8 cellular contexts compared by ENCODE assay signal in genomic region chr19:45092747-45093678, GRCh38. TPM values are rescaled to one million over a fixed set of nuclear protein-coding genes. Genes with fewer than 3 reads are reported as not detected.
DNase-seq lines count a peak whose midpoint lies in the region; ATAC-seq and TF ChIP-seq lines count a peak whose summit lies in the region.

TSS of gene PPP1R37 (plus strand) at chr19:45093179. CDS start at chr19:45093326, 147 bp downstream.

- in situ Hi-C loops in T47D (cut with HindIII; ENCODE audit: low pct_unique_long_range_greater_than_20kb, low sequenced_read_pairs), result no loop called here

- peak; percentile 50 for TF ChIP-seq CTCF in VCaP (conservative IDR thresholded peaks at IDR 0.05)

- H3K27me3 ChIP-seq in iPS-20b (ENCODE audit: insufficient read depth, low read length) (no peaks in the 10 kb centered on the region), skeletal muscle tissue (ENCODE audit: control insufficient read depth in 3 of 3, insufficient read depth in 3 of 3, low read length in 3 of 3) (no peaks in the 10 kb centered on the region)

- DNase-seq in A172 (ENCODE audit: low spot score) (peak; percentile 80), NCI-H2227 (lab: John Stamatoyannopoulos, UW; ENCODE audit: unreplicated experiment) (peak; percentile 96), T47D (ENCODE audit: low read depth in 1 of 2, low spot score in 1 of 2) (peak; percentile 86 to 98)

- ATAC-seq in HG03108 (IDR thresholded peaks at IDR 0.05; ENCODE audit: unreplicated experiment), result peak; percentile 47

- H3K27ac ChIP-seq in VCaP, result peak within 1 kb of the TSS; percentile 98
- H3K27ac ChIP-seq in iPS-20b (ENCODE audit: low read length), result peak within 1 kb of the TSS; percentile 97
- H3K27ac ChIP-seq in skeletal muscle tissue (ENCODE audit: low read depth, low read length), result peak within 1 kb of the TSS; percentile 95

- H3K4me1 ChIP-seq in iPS-20b (ENCODE audit: insufficient read depth, low read length), result peaks cover 14% of the 10 kb centered on the region
- peaks cover 55 to 63% (median 55%) of the 10 kb centered on the region in 3 donors for H3K4me1 ChIP-seq in skeletal muscle tissue (ENCODE audit: control insufficient read depth in 3 of 3, insufficient read depth in 3 of 3, low read length in 3 of 3)

- TF ChIP-seq POLR2A in GM18526 (IDR thresholded peaks at IDR 0.05; ENCODE audit: extremely low read depth, insufficient read length), result peak; percentile 50

- H3K9me3 ChIP-seq in iPS-20b (ENCODE audit: insufficient read depth, low read depth, low read length), result no peaks in the 10 kb centered on the region
- H3K9me3 ChIP-seq in skeletal muscle tissue (ENCODE audit: control insufficient read depth in 3 of 3, low read length in 3 of 3), result no peaks in the 10 kb centered on the region

- H3K36me3 ChIP-seq in iPS-20b (ENCODE audit: insufficient read depth, low read depth, low read length), result peaks cover 20% of the 10 kb centered on the region
- H3K36me3 ChIP-seq in skeletal muscle tissue (ENCODE audit: control insufficient read depth in 3 of 3, insufficient read depth in 3 of 3, low read length in 3 of 3), result peaks cover 4 to 11% (median 8%) of the 10 kb centered on the region in 3 donors

- H3K9ac ChIP-seq in iPS-20b (ENCODE audit: low read depth, low read length) (peak within 1 kb of the TSS; percentile 99), skeletal muscle tissue (ENCODE audit: low read depth in 1 of 3, low read length in 3 of 3) (peak within 1 kb of the TSS; percentile 91 to 96 (median 94))

- peak within 1 kb of the TSS; percentile 90 for H3K4me3 ChIP-seq in iPS-20b (ENCODE audit: low read length)
- peak within 1 kb of the TSS; percentile 78 to 91 (median 90) for H3K4me3 ChIP-seq in skeletal muscle tissue (ENCODE audit: low read length in 3 of 3)

RNA-seq across cellular contexts. Expression of gene PPP1R37, which starts in this region (rescaled TPM):
- total RNA-seq in A172 (2014; rRNA removed; shearing (Covaris generic)), result 25.1 and 28.0 TPM in 2 replicates
- 16.2 TPM for total RNA-seq in skeletal muscle tissue

Comparison
In these comparisons a context has a peak if more than half of its experiments do, and no peak if none do; other contexts are left out.
1. Peak in every context shown above with its lines: DNase-seq, ATAC-seq, H3K4me3 ChIP-seq and H3K27ac ChIP-seq.